ENCODE assay signal across 8 cellular contexts in genomic region chr6:157323924-157324276, GRCh38. TPM values are rescaled to one million over a fixed set of nuclear protein-coding genes. Genes with fewer than 3 reads are reported as not detected.
DNase-seq lines count a peak whose midpoint lies in the region; ATAC-seq and TF ChIP-seq lines count a peak whose summit lies in the region.

No MANE protein-coding gene starts in this region.

- peak overlapping the region; percentile 99 for H3K4me3 Mint-ChIP-seq in T-helper 2 cell treated with Interferon-gamma antibody and Interleukin-4, amounts not matched to agents 5 μg/mL and 100 μg/mL, for 36 hours
- H3K4me3 Mint-ChIP-seq in dendritic cell treated with granulocyte-macrophage colony-stimulating factor and Interleukin-4, amounts not matched to agents 40 ng/mL and 50 ng/mL, for 4 days, result peak overlapping the region; percentile 96

- peak overlapping the region; percentile 91 for H3K27ac Mint-ChIP-seq in T-helper 2 cell treated with Interferon-gamma antibody and Interleukin-4, amounts not matched to agents 5 μg/mL and 100 μg/mL, for 36 hours
- peak overlapping the region; percentile 99 for H3K27ac Mint-ChIP-seq in dendritic cell treated with granulocyte-macrophage colony-stimulating factor and Interleukin-4, amounts not matched to agents 40 ng/mL and 50 ng/mL, for 4 days

- intact Hi-C loops in dendritic cell treated with granulocyte-macrophage colony-stimulating factor and Interleukin-4, amounts not matched to agents 40 ng/mL and 50 ng/mL, for 4 days (cut with micrococcal nuclease), result loop anchor here (2.0 kb wide), 1 partner anchor 57 kb away; the partner anchor contains the start of gene ZDHHC14
- intact Hi-C loops in lower leg skin (cut with DNase I; ENCODE audit: low total_unique reads), result no loop called here

- ATAC-seq in GM18505 (IDR thresholded peaks at IDR 0.05; ENCODE audit: unreplicated experiment) (peak; percentile 20), HG03045 (IDR thresholded peaks at IDR 0.05; ENCODE audit: unreplicated experiment) (peak; percentile 28), HG03469 (IDR thresholded peaks at IDR 0.05; ENCODE audit: unreplicated experiment) (no peak)

- H3K4me3 ChIP-seq in lower leg skin (ENCODE audit: low read depth, poor library complexity, severe bottlenecking), result peak overlapping the region; percentile 90

- peak; percentile 31 for DNase-seq in T-helper 2 cell treated with Interferon-gamma antibody and Interleukin-4, amounts not matched to agents 5 μg/mL and 100 μg/mL, for 36 hours (ENCODE audit: low spot score)
- DNase-seq in lower leg skin (ENCODE audit: low spot score in 2 of 2), result peak; percentile 65 to 95
- peak; percentile 6 for DNase-seq in stimulated activated CD8-positive, alpha-beta memory T cell treated with anti-CD3 and anti-CD28 coated beads, Interleukin-15, amount 100 ng/mL, for 24 hours (ENCODE audit: low read depth)
- no peak for DNase-seq in NCI-H526 treated with DMSO at 0.1 percent for 48 hours (lab: John Stamatoyannopoulos, UW)

- peaks cover 29% of the 10 kb centered on the region for H3K4me1 Mint-ChIP-seq in T-helper 2 cell treated with Interferon-gamma antibody and Interleukin-4, amounts not matched to agents 5 μg/mL and 100 μg/mL, for 36 hours (ENCODE audit: low read depth)
- H3K4me1 Mint-ChIP-seq in dendritic cell treated with granulocyte-macrophage colony-stimulating factor and Interleukin-4, amounts not matched to agents 40 ng/mL and 50 ng/mL, for 4 days (ENCODE audit: low read depth), result peaks cover 8% of the 10 kb centered on the region

- peaks cover 5% of the 10 kb centered on the region for H3K36me3 Mint-ChIP-seq in T-helper 2 cell treated with Interferon-gamma antibody and Interleukin-4, amounts not matched to agents 5 μg/mL and 100 μg/mL, for 36 hours (ENCODE audit: low read depth)
- H3K36me3 Mint-ChIP-seq in dendritic cell treated with granulocyte-macrophage colony-stimulating factor and Interleukin-4, amounts not matched to agents 40 ng/mL and 50 ng/mL, for 4 days (ENCODE audit: low read depth), result peaks cover 17% of the 10 kb centered on the region

- 0 to 1% methylated on average over 15 to 21 of the region's 21 CpGs for WGBS in lower leg skin, 2 donors

- peaks cover 30% of the 10 kb centered on the region for H3K27me3 Mint-ChIP-seq in T-helper 2 cell treated with Interferon-gamma antibody and Interleukin-4, amounts not matched to agents 5 μg/mL and 100 μg/mL, for 36 hours (ENCODE audit: low read depth)
- H3K27me3 Mint-ChIP-seq in dendritic cell treated with granulocyte-macrophage colony-stimulating factor and Interleukin-4, amounts not matched to agents 40 ng/mL and 50 ng/mL, for 4 days, result peaks cover 13% of the 10 kb centered on the region

- TF ChIP-seq CTCF in lower leg skin (IDR thresholded peaks at IDR 0.05), result no peak

- no peaks in the 10 kb centered on the region for H3K9me3 Mint-ChIP-seq in T-helper 2 cell treated with Interferon-gamma antibody and Interleukin-4, amounts not matched to agents 5 μg/mL and 100 μg/mL, for 36 hours
- no peaks in the 10 kb centered on the region for H3K9me3 Mint-ChIP-seq in dendritic cell treated with granulocyte-macrophage colony-stimulating factor and Interleukin-4, amounts not matched to agents 40 ng/mL and 50 ng/mL, for 4 days

- TF ChIP-seq POLR2A in GM18505 (IDR thresholded peaks at IDR 0.05; ENCODE audit: borderline replicate concordance, extremely low read depth, insufficient read depth, insufficient read length) (no peak), lower leg skin (IDR thresholded peaks at IDR 0.05) (no peak)

RNA-seq across cellular contexts. Expression of gene TMEM242, which starts 0.6 kb away (rescaled TPM):
- total RNA-seq in lower leg skin, result 1 to 10 TPM; 4.5 to 6.7 (median 4.8) TPM

RNA-seq across cellular contexts. Expression of gene ZDHHC14, which starts 57.1 kb away (rescaled TPM):
- 1 to 10 TPM; 4.5 to 8.3 (median 6.1) TPM for total RNA-seq in lower leg skin
